28 cellular contexts compared by ENCODE assay signal in genomic region chr17:15972497-15972951, GRCh38.
"Had no signal": no experiment of that assay in that cellular context is flagged by ENCODE, and none has a peak within 500 bp of the region (broad histone marks: within the 10 kb centered on the region; RNA-seq: fewer than 3 reads in every experiment).

No MANE protein-coding gene starts in this region.

- ATAC-seq: left colon, right cardiac atrium had no signal

- H3K27ac Mint-ChIP-seq: activated CD4-positive, alpha-beta memory T cell treated with anti-CD3 and anti-CD28 coated beads for 36 hours; activated CD4-positive, alpha-beta T cell treated with anti-CD3 and anti-CD28 coated beads, Interleukin-2, amount 10 ng/mL, durations not matched to agents 24 days and 14 days; activated naive CD4-positive, alpha-beta T cell treated with anti-CD3 and anti-CD28 coated beads, Interleukin-2, amount 10 ng/mL, durations not matched to agents 7 days and 5 days; activated T-helper 1 cell treated with anti-CD3 and anti-CD28 coated beads, Interleukin-12 subunit alpha, Interleukin-12 subunit beta, Interleukin-2, Interleukin-4 antibody, amounts not matched to agents 30 ng/mL and 10 ng/mL and 1 ng/mL, durations not matched to agents 14 hours and 24 hours and 36 hours; natural killer cell treated with Interleukin-12 subunit alpha and Interleukin-12 subunit beta and Interleukin-15 and Interleukin-18, amount 100 ng/mL, for 72 hours; T-helper 2 cell treated with Interferon-gamma antibody and Interleukin-4, amounts not matched to agents 5 μg/mL and 100 μg/mL, for 36 hours had no signal

- H3K4me1 Mint-ChIP-seq: activated naive CD4-positive, alpha-beta T cell treated with anti-CD3 and anti-CD28 coated beads, Interleukin-2, amount 10 ng/mL, durations not matched to agents 7 days and 5 days had no signal

- H3K9me3 ChIP-seq: spleen, suprapubic skin, tibial artery had no signal

- H3K27me3 ChIP-seq: brain microvascular endothelial cell, suprapubic skin had no signal

- DNase-seq: activated CD4-positive, alpha-beta memory T cell treated with anti-CD3 and anti-CD28 coated beads for 36 hours; activated CD4-positive, alpha-beta T cell treated with anti-CD3 and anti-CD28 coated beads, Interleukin-2, amount 10 ng/mL, durations not matched to agents 24 days and 14 days; activated CD4-positive, CD25-positive, alpha-beta regulatory T cell treated with anti-CD3 and anti-CD28 coated beads, Interleukin-2, amount 50 U/mL, for 72 hours; activated CD8-positive, alpha-beta memory T cell treated with anti-CD3 and anti-CD28 coated beads, Interleukin-2, amount 50 U/mL, for 4 hours; activated gamma-delta T cell; activated naive CD4-positive, alpha-beta T cell treated with anti-CD3 and anti-CD28 coated beads, Interleukin-2, amount 10 ng/mL, durations not matched to agents 7 days and 5 days; activated T-cell treated with anti-CD3 and anti-CD28 coated beads, Interleukin-2, amount 50 U/mL, for 1 hour; amniotic stem cell; brain microvascular endothelial cell; dorsolateral prefrontal cortex; effector memory CD4-positive, alpha-beta T cell; head of caudate nucleus; hippocampal formation; kidney; left colon; mesenchymal stem cell; posterior cingulate gyrus; right cardiac atrium; spleen; stimulated activated naive CD4-positive, alpha-beta T cell; T-helper 1 cell; tibial artery had no signal

- H3K4me3 ChIP-seq: coronary artery, dorsolateral prefrontal cortex, spleen, suprapubic skin, tibial artery had no signal

- H3K4me3 Mint-ChIP-seq: activated CD4-positive, alpha-beta memory T cell treated with anti-CD3 and anti-CD28 coated beads for 36 hours; activated CD4-positive, alpha-beta T cell treated with anti-CD3 and anti-CD28 coated beads, Interleukin-2, amount 10 ng/mL, durations not matched to agents 24 days and 14 days; activated naive CD4-positive, alpha-beta T cell treated with anti-CD3 and anti-CD28 coated beads, Interleukin-2, amount 10 ng/mL, durations not matched to agents 7 days and 5 days; activated T-helper 1 cell treated with anti-CD3 and anti-CD28 coated beads, Interleukin-12 subunit alpha, Interleukin-12 subunit beta, Interleukin-2, Interleukin-4 antibody, amounts not matched to agents 30 ng/mL and 10 ng/mL and 1 ng/mL, durations not matched to agents 14 hours and 24 hours and 36 hours; natural killer cell treated with Interleukin-12 subunit alpha and Interleukin-12 subunit beta and Interleukin-15 and Interleukin-18, amount 100 ng/mL, for 72 hours; T-helper 2 cell treated with Interferon-gamma antibody and Interleukin-4, amounts not matched to agents 5 μg/mL and 100 μg/mL, for 36 hours had no signal

- H3K27ac ChIP-seq: brain microvascular endothelial cell, coronary artery, spleen, suprapubic skin, tibial artery had no signal

- H3K9me3 Mint-ChIP-seq: activated CD4-positive, alpha-beta memory T cell treated with anti-CD3 and anti-CD28 coated beads for 36 hours; activated CD4-positive, alpha-beta T cell treated with anti-CD3 and anti-CD28 coated beads, Interleukin-2, amount 10 ng/mL, durations not matched to agents 24 days and 14 days; activated naive CD4-positive, alpha-beta T cell treated with anti-CD3 and anti-CD28 coated beads, Interleukin-2, amount 10 ng/mL, durations not matched to agents 7 days and 5 days; activated T-helper 1 cell treated with anti-CD3 and anti-CD28 coated beads, Interleukin-12 subunit alpha, Interleukin-12 subunit beta, Interleukin-2, Interleukin-4 antibody, amounts not matched to agents 30 ng/mL and 10 ng/mL and 1 ng/mL, durations not matched to agents 14 hours and 24 hours and 36 hours; natural killer cell treated with Interleukin-12 subunit alpha and Interleukin-12 subunit beta and Interleukin-15 and Interleukin-18, amount 100 ng/mL, for 72 hours; T-helper 2 cell treated with Interferon-gamma antibody and Interleukin-4, amounts not matched to agents 5 μg/mL and 100 μg/mL, for 36 hours had no signal

- H3K4me1 ChIP-seq: suprapubic skin, tibial artery had no signal

- FAIRE-seq: astrocyte, kidney had no signal
